In the genomic region with DNA sequence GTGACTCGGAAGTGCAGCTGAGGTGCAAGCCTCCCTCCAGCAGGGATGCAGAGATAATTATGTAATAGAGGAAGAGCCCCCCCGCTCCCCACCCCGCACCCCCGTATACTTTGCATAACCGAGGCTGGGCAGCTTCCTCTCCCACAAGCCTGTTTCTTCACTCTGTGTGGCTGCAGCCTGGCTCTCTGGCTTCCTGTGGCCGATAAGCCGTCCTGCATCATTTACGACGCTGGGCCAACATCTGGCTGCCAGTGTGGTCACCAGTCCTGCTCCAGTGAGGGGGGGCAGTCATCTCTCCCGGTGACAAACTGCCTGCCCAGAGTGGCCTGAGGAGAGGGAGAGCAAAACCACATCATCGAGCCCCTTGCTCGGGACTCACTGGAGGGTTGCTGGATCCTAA, we compare ENCODE assay signal across 8 cellular contexts. TPM values are rescaled to one million over a fixed set of nuclear protein-coding genes. Genes with fewer than 3 reads are reported as not detected.
A peak's percentile ranks its signal among the peaks of the same experiment; 100 is the strongest.
DNase-seq lines count a peak whose midpoint lies in the region; ATAC-seq and TF ChIP-seq lines count a peak whose summit lies in the region.

No MANE protein-coding gene starts in this region.

- H3K9me3 ChIP-seq in IMR-90 (ENCODE audit: control insufficient read depth, insufficient read depth, low read length) (peaks cover 7% of the 10 kb centered on the region), ovary (no peaks in the 10 kb centered on the region)

- H3K4ac ChIP-seq in IMR-90 (ENCODE audit: low read depth, low read length): no peak overlapping the region

- H2BK15ac ChIP-seq in IMR-90 (ENCODE audit: low read depth, low read length): no peak overlapping the region

- no peak overlapping the region for H3K4me2 ChIP-seq in IMR-90 (ENCODE audit: low read depth, low read length)

- CTCF ChIA-PET in IMR-90 (lab: Yijun Ruan, JAX): no interaction called here

- H3K9me1 ChIP-seq in IMR-90 (ENCODE audit: insufficient read depth, low read length): no peaks in the 10 kb centered on the region

- H2AFZ ChIP-seq in IMR-90 (replicated peaks; ENCODE audit: low read length, poor library complexity): no peak overlapping the region

- H2BK5ac ChIP-seq in IMR-90 (ENCODE audit: low read depth, low read length, poor library complexity, severe bottlenecking): no peak overlapping the region

- H3K27ac ChIP-seq in IMR-90 (ENCODE audit: insufficient read depth, low read length) (no peak overlapping the region), rectal smooth muscle tissue (ENCODE audit: low read depth, low read length) (peak overlapping the region; percentile 62), ovary (no peak overlapping the region)

- no peak overlapping the region for H2AK9ac ChIP-seq in IMR-90 (replicated peaks; ENCODE audit: low read depth, low read length, poor library complexity)

- H2BK20ac ChIP-seq in IMR-90 (ENCODE audit: low read depth, low read length): no peak overlapping the region

- no peak for TF ChIP-seq RAD21 in IMR-90 (IDR thresholded peaks at IDR 0.05; ENCODE audit: low read length)

- H3K27me3 ChIP-seq in IMR-90 (ENCODE audit: control insufficient read depth, insufficient read depth, low read length) (peaks cover 19% of the 10 kb centered on the region), rectal smooth muscle tissue (ENCODE audit: control insufficient read depth, insufficient read depth, low read length) (no peaks in the 10 kb centered on the region), ovary (no peaks in the 10 kb centered on the region)

- H3K4me1 ChIP-seq in IMR-90 (ENCODE audit: control insufficient read depth, insufficient read depth, low read length) (peaks cover 2% of the 10 kb centered on the region; the same call in 1 of the 2 replicates), rectal smooth muscle tissue (ENCODE audit: control insufficient read depth, insufficient read depth, low read length) (peaks cover 28% of the 10 kb centered on the region), ovary (ENCODE audit: insufficient read depth) (peaks cover 3% of the 10 kb centered on the region)

- POLR2A ChIA-PET in IMR-90 (lab: Charles Lee; ENCODE audit: unreplicated experiment): no interaction called here

- WGBS in IMR-90 (ENCODE audit: extremely low coverage in 2 of 2, insufficient read length in 1 of 2), 2 experiments: no CpG with 5 or more reads among the region's 12 CpGs
- 18 to 37% (median 23%) methylated on average over 11 to 12 of the region's 12 CpGs for WGBS in ovary, 3 donors

- H3K23ac ChIP-seq in IMR-90 (ENCODE audit: low read depth, low read length): no peak overlapping the region

- no peaks in the 10 kb centered on the region for H3K79me1 ChIP-seq in IMR-90 (ENCODE audit: low read depth in 1 of 2, low read length in 2 of 2)

- dilution Hi-C loops in IMR-90 (cut with HindIII; ENCODE audit: low sequenced_read_pairs, unreplicated experiment): no loop called here

- H3K4me3 ChIP-seq in GM12864 (ENCODE audit: low read depth, low read length) (peak overlapping the region; percentile 15), IMR-90 (ENCODE audit: insufficient read depth, low read depth, low read length) (no peak overlapping the region), choroid plexus epithelial cell (ENCODE audit: low read depth, low read length) (no peak overlapping the region), rectal smooth muscle tissue (ENCODE audit: low read length) (no peak overlapping the region), ovary (no peak overlapping the region)

- no peak overlapping the region for H3K14ac ChIP-seq in IMR-90 (replicated peaks; ENCODE audit: low read depth, low read length)

- intact Hi-C loops in IMR-90 (cut with micrococcal nuclease): no loop called here
- intact Hi-C loops in ovary (cut with DNase I): no loop called here

- no peak overlapping the region for H4K91ac ChIP-seq in IMR-90 (ENCODE audit: insufficient read depth, low read depth, low read length)

- no peak overlapping the region for H3K18ac ChIP-seq in IMR-90 (ENCODE audit: low read depth, low read length)

- no peak overlapping the region for H3K9ac ChIP-seq in IMR-90 (ENCODE audit: low read depth, low read length)
- H3K9ac ChIP-seq in rectal smooth muscle tissue (ENCODE audit: low read length): no peak overlapping the region

- no peak overlapping the region for H2BK120ac ChIP-seq in IMR-90 (ENCODE audit: low read depth, low read length)

- TF ChIP-seq POLR2A in IMR-90 (IDR thresholded peaks at IDR 0.05; ENCODE audit: low read depth, low read length) (no peak), ovary (IDR thresholded peaks at IDR 0.05) (no peak)

- H2AK5ac ChIP-seq in IMR-90 (ENCODE audit: low read depth, low read length): no peak overlapping the region

- TF ChIP-seq EP300 in ovary (IDR thresholded peaks at IDR 0.05): no peak

- DNase-seq in GM12864 (ENCODE audit: low read depth) (peak; percentile 61), IMR-90 (peak; percentile 13), choroid plexus epithelial cell (ENCODE audit: low read depth) (peak; percentile 16), NCI-H524 treated with DMSO at 0.1 percent for 48 hours (lab: John Stamatoyannopoulos, UW) (no peak), ovary (no peak), COR-L47 (lab: John Stamatoyannopoulos, UW) (no peak)

- ATAC-seq in GM21529 (IDR thresholded peaks at IDR 0.05; ENCODE audit: unreplicated experiment) (peak; percentile 86), IMR-90 (ENCODE audit: low read depth) (no peak; the same call in 1 of the 2 replicates)

- TF ChIP-seq CTCF in GM12864 (IDR thresholded peaks at IDR 0.05; ENCODE audit: low read depth, low read length, missing control alignments) (no peak), IMR-90 (conservative IDR thresholded peaks at IDR 0.05; ENCODE audit: low read depth, low read length) (no peak), choroid plexus epithelial cell (conservative IDR thresholded peaks at IDR 0.05; ENCODE audit: low read depth, low read length) (no peak), ovary (IDR thresholded peaks at IDR 0.05) (no peak)

- no TSS peak for BruUV-seq in IMR-90 (replicated peaks; lab: Mats Ljungman, UMichigan)

- no peaks in the 10 kb centered on the region for H4K20me1 ChIP-seq in IMR-90 (ENCODE audit: insufficient read depth, low read length)

- H3K56ac ChIP-seq in IMR-90 (ENCODE audit: extremely low read depth, insufficient read depth, low read length): no peak overlapping the region

- H4K8ac ChIP-seq in IMR-90 (ENCODE audit: low read depth in 2 of 2, low read length in 2 of 2): no peak overlapping the region

- H4K5ac ChIP-seq in IMR-90 (ENCODE audit: low read depth, low read length): no peak overlapping the region

- H3K36me3 ChIP-seq in IMR-90 (ENCODE audit: control insufficient read depth, insufficient read depth, low read length) (no peaks in the 10 kb centered on the region), rectal smooth muscle tissue (ENCODE audit: control insufficient read depth, insufficient read depth, low read length) (no peaks in the 10 kb centered on the region), ovary (no peaks in the 10 kb centered on the region)

- in situ Hi-C loops in IMR-90 (cut with MboI; ENCODE audit: low sequenced_read_pairs): no loop called here

TF ChIP-seq in IMR-90, 13 proteins besides CTCF, POLR2A, EP300 and RAD21:
- no peak for TF ChIP-seq SMC3 (IDR thresholded peaks at IDR 0.05; ENCODE audit: low read depth, low read length)
- no peak for TF ChIP-seq MXI1 (IDR thresholded peaks at IDR 0.05; ENCODE audit: borderline replicate concordance, low read depth, low read length)
- TF ChIP-seq RCOR1 (IDR thresholded peaks at IDR 0.05; ENCODE audit: insufficient replicate concordance, low read length): no peak
- TF ChIP-seq MAFK (IDR thresholded peaks at IDR 0.05; ENCODE audit: low read depth, low read length): no peak
- no peak for TF ChIP-seq USF2 (IDR thresholded peaks at IDR 0.05; ENCODE audit: low read depth, low read length)
- no peak for TF ChIP-seq RFX5 (IDR thresholded peaks at IDR 0.05; ENCODE audit: low read depth, low read length)
- TF ChIP-seq NFE2L2 (IDR thresholded peaks at IDR 0.05; ENCODE audit: low read depth, low read length): no peak

RNA-seq across cellular contexts. Expression of gene RBM38, which starts 59.2 kb away (rescaled TPM):
- total RNA-seq in IMR-90 (2012; rRNA removed): 5.2 and 6.9 TPM in 2 replicates
- polyA plus RNA-seq in IMR-90 (2012; rRNA removed): 11.9 and 14.6 TPM in 2 replicates
- polyA plus RNA-seq in IMR-90 (2012; cell fraction: cytosol; rRNA removed): 9.7 and 20.7 TPM in 2 replicates
- polyA plus RNA-seq in IMR-90 (2012; cell fraction: nucleus; rRNA removed; ENCODE audit: low replicate concordance): 10.0 and 19.1 TPM in 2 replicates
- total RNA-seq in ovary: 10 to 100 TPM; 20.0 to 77.6 (median 39.3) TPM
- 10 to 100 TPM in 1 of 2 donors, 1 to 10 TPM in 1; 6.3 to 36.6 TPM for polyA plus RNA-seq in ovary

Comparison
In these comparisons a context has a peak if more than half of its experiments do, and no peak if none do; other contexts are left out.
1. DNase-seq: peak in GM12864 (single experiment), IMR-90 (single experiment) and choroid plexus epithelial cell (single experiment); none in NCI-H524 treated with DMSO at 0.1 percent for 48 hours (single experiment), ovary (0 of 5) and COR-L47 (single experiment).